Comparison of ENCODE assay signal across 20 cellular contexts in genomic region chr7:69787736-69788431, GRCh38.
DNase-seq lines count a peak whose midpoint lies in the region; ATAC-seq and TF ChIP-seq lines count a peak whose summit lies in the region.
"Had no signal": no experiment of that assay in that cellular context is flagged by ENCODE, and none has a peak within 500 bp of the region (broad histone marks: within the 10 kb centered on the region; RNA-seq: fewer than 3 reads in every experiment).

No MANE protein-coding gene starts in this region.

- H3K27ac Mint-ChIP-seq in natural killer cell treated with Interleukin-12 subunit alpha and Interleukin-12 subunit beta and Interleukin-15 and Interleukin-18, amount 100 ng/mL, for 72 hours: no peak overlapping the region
- H3K27ac Mint-ChIP-seq in activated CD4-positive, alpha-beta memory T cell treated with anti-CD3 and anti-CD28 coated beads, Interleukin-2, amount 10 ng/mL, durations not matched to agents 7 days and 5 days: no peak overlapping the region
- H3K27ac Mint-ChIP-seq: activated B cell treated with CpG ODN at 0.5 μM for 24 hours; dendritic cell treated with granulocyte-macrophage colony-stimulating factor and Interleukin-4, amounts not matched to agents 40 ng/mL and 50 ng/mL, for 4 days had no signal

- no peak overlapping the region for H3K4me3 Mint-ChIP-seq in natural killer cell treated with Interleukin-12 subunit alpha and Interleukin-12 subunit beta and Interleukin-15 and Interleukin-18, amount 100 ng/mL, for 72 hours
- no peak overlapping the region for H3K4me3 Mint-ChIP-seq in activated CD4-positive, alpha-beta memory T cell treated with anti-CD3 and anti-CD28 coated beads, Interleukin-2, amount 10 ng/mL, durations not matched to agents 7 days and 5 days
- H3K4me3 Mint-ChIP-seq: activated B cell treated with CpG ODN at 0.5 μM for 24 hours; dendritic cell treated with granulocyte-macrophage colony-stimulating factor and Interleukin-4, amounts not matched to agents 40 ng/mL and 50 ng/mL, for 4 days had no signal

- H3K9ac ChIP-seq in Loucy (ENCODE audit: low read depth, low read length, poor library complexity, severe bottlenecking) (no peak overlapping the region), SK-N-SH (no peak overlapping the region)

- DNase-seq in NCI-H1092 treated with DMSO at 0.1 percent for 48 hours (lab: John Stamatoyannopoulos, UW): peak; percentile 62
- DNase-seq in NCI-H1092 (lab: John Stamatoyannopoulos, UW): no peak
- no peak for DNase-seq in SK-N-SH
- peak; percentile 8 for DNase-seq in midbrain (lab: John Stamatoyannopoulos, UW)
- no peak for DNase-seq in natural killer cell treated with Interleukin-12 subunit alpha and Interleukin-12 subunit beta and Interleukin-15 and Interleukin-18, amount 100 ng/mL, for 72 hours (ENCODE audit: low spot score)
- DNase-seq in activated CD4-positive, alpha-beta memory T cell treated with anti-CD3 and anti-CD28 coated beads, Interleukin-2, amount 10 ng/mL, durations not matched to agents 7 days and 5 days: no peak
- DNase-seq: activated B cell treated with CpG ODN at 0.5 μM for 24 hours; activated CD4-positive, alpha-beta T cell treated with anti-CD3 and anti-CD28 coated beads, Interleukin-2, amount 50 U/mL, for 48 hours; NCI-H2171; NCI-H526 treated with DMSO at 0.1 percent for 48 hours; PC-9; right cardiac atrium; stimulated activated CD4-positive, alpha-beta T cell treated with anti-CD3 and anti-CD28 coated beads, Interleukin-12 subunit alpha, Interleukin-12 subunit beta, amount 100 ng/mL, for 4 hours; upper lobe of left lung had no signal

- peaks cover 0 to 5% of the 10 kb centered on the region in 2 donors for H3K4me1 Mint-ChIP-seq in natural killer cell treated with Interleukin-12 subunit alpha and Interleukin-12 subunit beta and Interleukin-15 and Interleukin-18, amount 100 ng/mL, for 72 hours (ENCODE audit: low read depth in 2 of 2)
- H3K4me1 Mint-ChIP-seq in activated CD4-positive, alpha-beta memory T cell treated with anti-CD3 and anti-CD28 coated beads, Interleukin-2, amount 10 ng/mL, durations not matched to agents 7 days and 5 days: no peaks in the 10 kb centered on the region
- H3K4me1 Mint-ChIP-seq: activated B cell treated with CpG ODN at 0.5 μM for 24 hours had no signal

- TF ChIP-seq EP300 in SK-N-SH (IDR thresholded peaks at IDR 0.05; ENCODE audit: borderline replicate concordance in 1 of 2, low read depth in 1 of 2, low read length in 1 of 2): 0 out of 4 replicates have a peak, but pooled peaks of 1 of the 2 experiments have one; percentile 23

- peak overlapping the region; percentile 15 for H3K4me2 ChIP-seq in Loucy (ENCODE audit: low read depth, low read length, poor library complexity, severe bottlenecking)
- no peak overlapping the region for H3K4me2 ChIP-seq in SK-N-SH
- H3K4me2 ChIP-seq: PC-9 had no signal

- H3K36me3 ChIP-seq in Loucy (ENCODE audit: insufficient read depth, low read length): no peaks in the 10 kb centered on the region
- H3K36me3 ChIP-seq in SK-N-SH (replicated peaks in 1 of 2; ENCODE audit: control insufficient read depth in 1 of 2, insufficient read depth in 2 of 2, low read length in 1 of 2): no peaks in the 10 kb centered on the region
- H3K36me3 ChIP-seq: upper lobe of left lung had no signal

- WGBS in SK-N-SH (ENCODE audit: low lambda C conversion rate): 94% methylated on average over 5 of the region's 5 CpGs

- no peaks in the 10 kb centered on the region for H3K9me3 Mint-ChIP-seq in natural killer cell treated with Interleukin-12 subunit alpha and Interleukin-12 subunit beta and Interleukin-15 and Interleukin-18, amount 100 ng/mL, for 72 hours
- H3K9me3 Mint-ChIP-seq in activated CD4-positive, alpha-beta memory T cell treated with anti-CD3 and anti-CD28 coated beads, Interleukin-2, amount 10 ng/mL, durations not matched to agents 7 days and 5 days: no peaks in the 10 kb centered on the region
- H3K9me3 Mint-ChIP-seq: activated B cell treated with CpG ODN at 0.5 μM for 24 hours; dendritic cell treated with granulocyte-macrophage colony-stimulating factor and Interleukin-4, amounts not matched to agents 40 ng/mL and 50 ng/mL, for 4 days had no signal

- H4K20me1 ChIP-seq in Loucy (ENCODE audit: insufficient read depth, low read length, poor library complexity, severe bottlenecking): peaks cover 7% of the 10 kb centered on the region
- H4K20me1 ChIP-seq in SK-N-SH (ENCODE audit: insufficient read depth): 0 out of 2 replicates have a peak, but pooled peaks cover 4% of the 10 kb centered on the region

- H3K4me1 ChIP-seq in Loucy (ENCODE audit: insufficient read depth, low read length, poor library complexity, severe bottlenecking) (peaks cover 20% of the 10 kb centered on the region), SK-N-SH (ENCODE audit: control insufficient read depth in 1 of 2, insufficient read depth in 2 of 2, low read depth in 1 of 2, low read length in 1 of 2) (peaks cover 10 to 21% of the 10 kb centered on the region in 2 experiments; a peak in 3 of 4 replicates)

- no peaks in the 10 kb centered on the region for H3K36me3 Mint-ChIP-seq in natural killer cell treated with Interleukin-12 subunit alpha and Interleukin-12 subunit beta and Interleukin-15 and Interleukin-18, amount 100 ng/mL, for 72 hours
- H3K36me3 Mint-ChIP-seq in activated CD4-positive, alpha-beta memory T cell treated with anti-CD3 and anti-CD28 coated beads, Interleukin-2, amount 10 ng/mL, durations not matched to agents 7 days and 5 days (ENCODE audit: low read depth): no peaks in the 10 kb centered on the region

- H3K27ac ChIP-seq in SK-N-SH (ENCODE audit: low read depth in 2 of 2, low read length in 1 of 2): no peak overlapping the region
- H3K27ac ChIP-seq: C4-2B, PC-9, upper lobe of left lung had no signal

- POLR2A ChIA-PET in SK-N-SH (lab: Yijun Ruan, JAX): no interaction called here
- POLR2A ChIA-PET in activated CD4-positive, alpha-beta memory T cell treated with anti-CD3 and anti-CD28 coated beads, Interleukin-2, amount 10 ng/mL, durations not matched to agents 7 days and 5 days (lab: Charles Lee): no interaction called here

- CTCF ChIA-PET in SK-N-SH (lab: Yijun Ruan, JAX): interaction anchor here (0.9 to 2.4 kb wide), 5 partner anchors 9 to 188 kb away, joined by 3 to 7 read pairs (median 3); no protein-coding TSS in a partner anchor
- CTCF ChIA-PET in activated CD4-positive, alpha-beta memory T cell treated with anti-CD3 and anti-CD28 coated beads, Interleukin-2, amount 10 ng/mL, durations not matched to agents 7 days and 5 days (lab: Charles Lee): no interaction called here

- no peak overlapping the region for H2AFZ ChIP-seq in Loucy (ENCODE audit: low read length)
- no peak overlapping the region for H2AFZ ChIP-seq in SK-N-SH (ENCODE audit: low read depth)
- H2AFZ ChIP-seq: PC-9 had no signal

- H3K27me3 ChIP-seq in Loucy (ENCODE audit: insufficient read depth, low read length, poor library complexity, severe bottlenecking) (no peaks in the 10 kb centered on the region), SK-N-SH (ENCODE audit: insufficient read depth) (no peaks in the 10 kb centered on the region)
- H3K27me3 ChIP-seq: upper lobe of left lung had no signal

- no peaks in the 10 kb centered on the region for H3F3A ChIP-seq in Loucy (ENCODE audit: low read depth)
- no peaks in the 10 kb centered on the region for H3F3A ChIP-seq in SK-N-SH (replicated peaks; ENCODE audit: insufficient read depth)

- H3K4me3 ChIP-seq in Loucy (ENCODE audit: low read length, poor library complexity, severe bottlenecking): no peak overlapping the region
- H3K4me3 ChIP-seq in SK-N-SH (ENCODE audit: low read depth in 2 of 2, low read length in 1 of 2): no peak overlapping the region
- H3K4me3 ChIP-seq: GM12878, lung, PC-9, upper lobe of left lung had no signal

- TF ChIP-seq RAD21 in SK-N-SH (IDR thresholded peaks at IDR 0.05; ENCODE audit: low read length): 0 out of 2 replicates have a peak, but pooled peaks have one; percentile 23

- H3K79me2 ChIP-seq in Loucy (ENCODE audit: insufficient read depth, low read length) (peaks cover 62% of the 10 kb centered on the region), SK-N-SH (ENCODE audit: insufficient read depth) (peaks cover 5% of the 10 kb centered on the region; the same call in 1 of the 2 replicates)

- ATAC-seq in natural killer cell treated with Interleukin-12 subunit alpha and Interleukin-12 subunit beta and Interleukin-15 and Interleukin-18, amount 100 ng/mL, for 72 hours: no peak
- no peak for ATAC-seq in HG03280 (IDR thresholded peaks at IDR 0.05; ENCODE audit: unreplicated experiment)
- ATAC-seq: right cardiac atrium had no signal

- H3K9me2 ChIP-seq in Loucy (replicated peaks; ENCODE audit: low read depth, low read length): no peaks in the 10 kb centered on the region
- H3K9me2 ChIP-seq in SK-N-SH: no peaks in the 10 kb centered on the region

- peaks cover 0 to 2% of the 10 kb centered on the region in 2 donors for H3K27me3 Mint-ChIP-seq in natural killer cell treated with Interleukin-12 subunit alpha and Interleukin-12 subunit beta and Interleukin-15 and Interleukin-18, amount 100 ng/mL, for 72 hours
- H3K27me3 Mint-ChIP-seq in activated CD4-positive, alpha-beta memory T cell treated with anti-CD3 and anti-CD28 coated beads, Interleukin-2, amount 10 ng/mL, durations not matched to agents 7 days and 5 days: no peaks in the 10 kb centered on the region
- H3K27me3 Mint-ChIP-seq: activated B cell treated with CpG ODN at 0.5 μM for 24 hours; dendritic cell treated with granulocyte-macrophage colony-stimulating factor and Interleukin-4, amounts not matched to agents 40 ng/mL and 50 ng/mL, for 4 days had no signal

- no peaks in the 10 kb centered on the region for H3K9me3 ChIP-seq in Loucy (ENCODE audit: insufficient read depth, low read depth, low read length)
- no peaks in the 10 kb centered on the region for H3K9me3 ChIP-seq in SK-N-SH
- H3K9me3 ChIP-seq: upper lobe of left lung had no signal

- TF ChIP-seq CTCF in Loucy (conservative IDR thresholded peaks at IDR 0.05; ENCODE audit: low read length) (no peak), SK-N-SH (IDR thresholded peaks at IDR 0.05) (no peak)

TF ChIP-seq in SK-N-SH, 30 proteins besides CTCF, POLR2A, EP300 and RAD21 (continues in another document):
- TF ChIP-seq, protein P1, sequence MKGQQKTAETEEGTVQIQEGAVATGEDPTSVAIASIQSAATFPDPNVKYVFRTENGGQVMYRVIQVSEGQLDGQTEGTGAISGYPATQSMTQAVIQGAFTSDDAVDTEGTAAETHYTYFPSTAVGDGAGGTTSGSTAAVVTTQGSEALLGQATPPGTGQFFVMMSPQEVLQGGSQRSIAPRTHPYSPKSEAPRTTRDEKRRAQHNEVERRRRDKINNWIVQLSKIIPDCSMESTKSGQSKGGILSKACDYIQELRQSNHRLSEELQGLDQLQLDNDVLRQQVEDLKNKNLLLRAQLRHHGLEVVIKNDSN (IDR thresholded peaks at IDR 0.05; ENCODE audit: borderline replicate concordance, low read depth): no peak
- TF ChIP-seq MEF2A (IDR thresholded peaks at IDR 0.05; ENCODE audit: borderline replicate concordance, low read depth): no peak
- TF ChIP-seq GABPA (IDR thresholded peaks at IDR 0.05; ENCODE audit: low read depth): no peak
- TF ChIP-seq YY1 (IDR thresholded peaks at IDR 0.05; ENCODE audit: low read depth): no peak

Comparison
In these comparisons a context has a peak if more than half of its experiments do, and no peak if none do; other contexts are left out.
1. DNase-seq: peak in NCI-H1092 treated with DMSO at 0.1 percent for 48 hours (single experiment) and midbrain (single experiment); none in NCI-H1092 (single experiment), SK-N-SH (single experiment), natural killer cell treated with Interleukin-12 subunit alpha and Interleukin-12 subunit beta and Interleukin-15 and Interleukin-18, amount 100 ng/mL, for 72 hours (single experiment) and activated CD4-positive, alpha-beta memory T cell treated with anti-CD3 and anti-CD28 coated beads, Interleukin-2, amount 10 ng/mL, durations not matched to agents 7 days and 5 days (single experiment).